Comparison of ENCODE assay signal across 8 cellular contexts in genomic region chr4:77156912-77157858, GRCh38. TPM values are rescaled to one million over a fixed set of nuclear protein-coding genes. Genes with fewer than 3 reads are reported as not detected.
DNase-seq lines count a peak whose midpoint lies in the region; ATAC-seq and TF ChIP-seq lines count a peak whose summit lies in the region.

Gene CCNG2, plus strand, starts transcription at chr4:77157207. Its CDS starts 1,326 bp downstream, at chr4:77158533.

- ATAC-seq in GM21515 (IDR thresholded peaks at IDR 0.05; ENCODE audit: unreplicated experiment): peak; percentile 20

- H3K36me3 ChIP-seq in neuron (ENCODE audit: insufficient read depth, low read length): peaks cover 39% of the 10 kb centered on the region
- H3K36me3 ChIP-seq in stomach smooth muscle (ENCODE audit: control insufficient read depth in 2 of 2, insufficient read depth in 2 of 2, low read length in 2 of 2): peaks cover 4 to 5% of the 10 kb centered on the region in 2 donors

- peak within 1 kb of the TSS; percentile 79 for H3K27ac ChIP-seq in stomach smooth muscle (ENCODE audit: low read length)

- H3K9me3 ChIP-seq in neuron (ENCODE audit: low read length): no peaks in the 10 kb centered on the region
- H3K9me3 ChIP-seq in stomach smooth muscle (ENCODE audit: control insufficient read depth in 2 of 2, low read length in 2 of 2): no peaks in the 10 kb centered on the region

- peak within 1 kb of the TSS; percentile 73 to 84 for H3K9ac ChIP-seq in stomach smooth muscle (ENCODE audit: low read length in 2 of 2)

- H3K27ac Mint-ChIP-seq in IgD-negative memory B cell: peak within 1 kb of the TSS; percentile 99 to 100 (median 99)

- peaks cover 0 to 3% (median 0%) of the 10 kb centered on the region in 3 donors for H3K9me3 Mint-ChIP-seq in IgD-negative memory B cell

- H3K4me1 Mint-ChIP-seq in IgD-negative memory B cell: peaks cover 52 to 64% (median 59%) of the 10 kb centered on the region in 3 donors

- H3K27me3 Mint-ChIP-seq in IgD-negative memory B cell: no peaks in the 10 kb centered on the region

- H2AFZ ChIP-seq in neuron (ENCODE audit: low read depth, low read length): peak within 1 kb of the TSS; percentile 65

- peaks cover 7% of the 10 kb centered on the region for H3K36me3 Mint-ChIP-seq in IgD-negative memory B cell

- H3K27me3 ChIP-seq in neuron (ENCODE audit: insufficient read depth, low read length) (no peaks in the 10 kb centered on the region), stomach smooth muscle (ENCODE audit: control insufficient read depth in 1 of 2, insufficient read depth in 2 of 2, low read length in 2 of 2) (no peaks in the 10 kb centered on the region)

- no peak for TF ChIP-seq CTCF in fibroblast of the aortic adventitia (IDR thresholded peaks at IDR 0.05; ENCODE audit: insufficient read depth, low read length)

- DNase-seq in COLO668 (lab: John Stamatoyannopoulos, UW; ENCODE audit: unreplicated experiment) (peak; percentile 88), RPMI7951 (ENCODE audit: low read depth) (peak; percentile 92), fibroblast of the aortic adventitia (ENCODE audit: low read depth) (peak; percentile 32)
- DNase-seq in activated T-helper 9 cell treated with anti-CD3 and anti-CD28 coated beads, Interleukin-2, amount 50 U/mL, for 16 hours (ENCODE audit: low read depth): peak; percentile 69

- peaks cover 42% of the 10 kb centered on the region for H3K4me1 ChIP-seq in neuron (ENCODE audit: insufficient read depth, low read length)
- H3K4me1 ChIP-seq in stomach smooth muscle (ENCODE audit: control insufficient read depth, insufficient read depth, low read length): peaks cover 7% of the 10 kb centered on the region

- H3K4me3 ChIP-seq in fibroblast of the aortic adventitia (ENCODE audit: low read depth, low read length) (peak within 1 kb of the TSS; percentile 97), neuron (ENCODE audit: low read length) (peak within 1 kb of the TSS; percentile 100), stomach smooth muscle (ENCODE audit: low read length in 2 of 2) (peak within 1 kb of the TSS; percentile 84 to 98)

- H3K4me3 Mint-ChIP-seq in IgD-negative memory B cell: peak within 1 kb of the TSS; percentile 96 to 100 (median 98)

RNA-seq across cellular contexts. Expression of gene CCNG2, which starts in this region (rescaled TPM):
- polyA plus RNA-seq in IgD-negative memory B cell: 39.7 TPM
- total RNA-seq in RPMI7951 (2014; rRNA removed; shearing (Covaris generic)): 23.9 and 25.2 TPM in 2 replicates
- 22.8 and 63.8 TPM in 2 replicates for total RNA-seq in fibroblast of the aortic adventitia (ENCODE audit: low replicate concordance)

Comparison
In these comparisons a context has a peak if more than half of its experiments do, and no peak if none do; other contexts are left out.
1. Peak in every context shown above with its lines: DNase-seq, ATAC-seq, H3K4me3 ChIP-seq and H3K27ac ChIP-seq.
2. DNase-seq: peak in every context shown above with its lines; median percentile 92 in RPMI7951; 88 in COLO668; 69 in activated T-helper 9 cell treated with anti-CD3 and anti-CD28 coated beads, Interleukin-2, amount 50 U/mL, for 16 hours; 32 in fibroblast of the aortic adventitia.